ENCODE assay signal across 1 cellular context in the genomic region with DNA sequence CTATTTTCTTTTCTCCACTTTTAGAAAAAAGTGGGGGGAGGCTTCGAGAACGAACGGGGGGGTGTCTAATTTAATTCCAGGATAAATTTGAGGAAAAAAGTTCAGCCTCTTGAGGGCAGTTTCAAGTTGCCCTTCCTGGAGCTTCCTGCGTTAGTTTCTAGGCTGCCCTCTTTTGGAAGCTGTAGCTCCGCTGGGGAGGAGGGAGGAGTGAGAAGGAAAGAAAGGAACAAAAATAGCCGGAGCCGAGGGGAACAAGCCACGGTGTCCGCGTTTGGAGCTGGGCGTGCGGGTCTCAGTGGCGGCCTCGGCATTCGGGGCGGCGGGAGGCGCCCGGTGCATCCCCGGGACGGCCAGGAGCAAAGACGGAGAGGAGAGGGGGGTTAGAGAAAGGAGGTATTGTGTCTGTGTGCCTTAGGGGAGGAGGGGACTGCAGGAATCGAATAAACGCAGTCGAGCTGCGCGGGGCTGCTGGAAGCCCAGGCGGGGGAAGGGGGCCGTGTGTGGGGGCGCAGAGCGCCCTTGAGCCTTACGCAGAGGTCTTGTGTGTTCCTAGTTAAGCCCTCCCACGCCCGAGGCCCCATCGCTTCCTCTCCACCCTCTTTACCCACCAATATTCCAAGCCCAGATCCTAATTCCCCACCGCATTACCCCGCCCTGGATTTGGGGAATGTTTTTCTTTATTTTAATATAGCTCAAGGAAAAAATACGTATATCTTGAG.
TF ChIP-seq lines count a peak whose summit lies in the region.

No MANE protein-coding gene starts in this region.

TF ChIP-seq in K562, 482 proteins besides CTCF, POLR2A, EP300 and RAD21 (continued from another document and continues in another):
- no peak for TF ChIP-seq ZFP30 (CRISPR knock-in tag; IDR thresholded peaks at IDR 0.05; ENCODE audit: borderline replicate concordance)
- TF ChIP-seq, protein P1, sequence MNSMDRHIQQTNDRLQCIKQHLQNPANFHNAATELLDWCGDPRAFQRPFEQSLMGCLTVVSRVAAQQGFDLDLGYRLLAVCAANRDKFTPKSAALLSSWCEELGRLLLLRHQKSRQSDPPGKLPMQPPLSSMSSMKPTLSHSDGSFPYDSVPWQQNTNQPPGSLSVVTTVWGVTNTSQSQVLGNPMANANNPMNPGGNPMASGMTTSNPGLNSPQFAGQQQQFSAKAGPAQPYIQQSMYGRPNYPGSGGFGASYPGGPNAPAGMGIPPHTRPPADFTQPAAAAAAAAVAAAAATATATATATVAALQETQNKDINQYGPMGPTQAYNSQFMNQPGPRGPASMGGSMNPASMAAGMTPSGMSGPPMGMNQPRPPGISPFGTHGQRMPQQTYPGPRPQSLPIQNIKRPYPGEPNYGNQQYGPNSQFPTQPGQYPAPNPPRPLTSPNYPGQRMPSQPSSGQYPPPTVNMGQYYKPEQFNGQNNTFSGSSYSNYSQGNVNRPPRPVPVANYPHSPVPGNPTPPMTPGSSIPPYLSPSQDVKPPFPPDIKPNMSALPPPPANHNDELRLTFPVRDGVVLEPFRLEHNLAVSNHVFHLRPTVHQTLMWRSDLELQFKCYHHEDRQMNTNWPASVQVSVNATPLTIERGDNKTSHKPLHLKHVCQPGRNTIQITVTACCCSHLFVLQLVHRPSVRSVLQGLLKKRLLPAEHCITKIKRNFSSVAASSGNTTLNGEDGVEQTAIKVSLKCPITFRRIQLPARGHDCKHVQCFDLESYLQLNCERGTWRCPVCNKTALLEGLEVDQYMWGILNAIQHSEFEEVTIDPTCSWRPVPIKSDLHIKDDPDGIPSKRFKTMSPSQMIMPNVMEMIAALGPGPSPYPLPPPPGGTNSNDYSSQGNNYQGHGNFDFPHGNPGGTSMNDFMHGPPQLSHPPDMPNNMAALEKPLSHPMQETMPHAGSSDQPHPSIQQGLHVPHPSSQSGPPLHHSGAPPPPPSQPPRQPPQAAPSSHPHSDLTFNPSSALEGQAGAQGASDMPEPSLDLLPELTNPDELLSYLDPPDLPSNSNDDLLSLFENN (IDR thresholded peaks at IDR 0.05; ENCODE audit: low read depth in 2 of 2, low read length in 2 of 2) = peak in 1 of 2 experiments; percentile 13; a peak in 1 of 4 replicates
- TF ChIP-seq PCBP1 (IDR thresholded peaks at IDR 0.05; ENCODE audit: low read depth, low read length, poor library complexity, severe bottlenecking) = no peak
- TF ChIP-seq, protein P2, sequence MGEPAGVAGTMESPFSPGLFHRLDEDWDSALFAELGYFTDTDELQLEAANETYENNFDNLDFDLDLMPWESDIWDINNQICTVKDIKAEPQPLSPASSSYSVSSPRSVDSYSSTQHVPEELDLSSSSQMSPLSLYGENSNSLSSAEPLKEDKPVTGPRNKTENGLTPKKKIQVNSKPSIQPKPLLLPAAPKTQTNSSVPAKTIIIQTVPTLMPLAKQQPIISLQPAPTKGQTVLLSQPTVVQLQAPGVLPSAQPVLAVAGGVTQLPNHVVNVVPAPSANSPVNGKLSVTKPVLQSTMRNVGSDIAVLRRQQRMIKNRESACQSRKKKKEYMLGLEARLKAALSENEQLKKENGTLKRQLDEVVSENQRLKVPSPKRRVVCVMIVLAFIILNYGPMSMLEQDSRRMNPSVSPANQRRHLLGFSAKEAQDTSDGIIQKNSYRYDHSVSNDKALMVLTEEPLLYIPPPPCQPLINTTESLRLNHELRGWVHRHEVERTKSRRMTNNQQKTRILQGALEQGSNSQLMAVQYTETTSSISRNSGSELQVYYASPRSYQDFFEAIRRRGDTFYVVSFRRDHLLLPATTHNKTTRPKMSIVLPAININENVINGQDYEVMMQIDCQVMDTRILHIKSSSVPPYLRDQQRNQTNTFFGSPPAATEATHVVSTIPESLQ (CRISPR knock-in tag; IDR thresholded peaks at IDR 0.05) = no peak
- no peak for TF ChIP-seq SP1 (CRISPR knock-in tag; IDR thresholded peaks at IDR 0.05)
- TF ChIP-seq, protein P3, sequence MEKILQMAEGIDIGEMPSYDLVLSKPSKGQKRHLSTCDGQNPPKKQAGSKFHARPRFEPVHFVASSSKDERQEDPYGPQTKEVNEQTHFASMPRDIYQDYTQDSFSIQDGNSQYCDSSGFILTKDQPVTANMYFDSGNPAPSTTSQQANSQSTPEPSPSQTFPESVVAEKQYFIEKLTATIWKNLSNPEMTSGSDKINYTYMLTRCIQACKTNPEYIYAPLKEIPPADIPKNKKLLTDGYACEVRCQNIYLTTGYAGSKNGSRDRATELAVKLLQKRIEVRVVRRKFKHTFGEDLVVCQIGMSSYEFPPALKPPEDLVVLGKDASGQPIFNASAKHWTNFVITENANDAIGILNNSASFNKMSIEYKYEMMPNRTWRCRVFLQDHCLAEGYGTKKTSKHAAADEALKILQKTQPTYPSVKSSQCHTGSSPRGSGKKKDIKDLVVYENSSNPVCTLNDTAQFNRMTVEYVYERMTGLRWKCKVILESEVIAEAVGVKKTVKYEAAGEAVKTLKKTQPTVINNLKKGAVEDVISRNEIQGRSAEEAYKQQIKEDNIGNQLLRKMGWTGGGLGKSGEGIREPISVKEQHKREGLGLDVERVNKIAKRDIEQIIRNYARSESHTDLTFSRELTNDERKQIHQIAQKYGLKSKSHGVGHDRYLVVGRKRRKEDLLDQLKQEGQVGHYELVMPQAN (IDR thresholded peaks at IDR 0.05; ENCODE audit: borderline replicate concordance) = peak; percentile 28; the same call in 1 of the 2 replicates
- TF ChIP-seq ZNF785 (CRISPR knock-in tag; IDR thresholded peaks at IDR 0.05) = no peak
- TF ChIP-seq CXXC5 (CRISPR knock-in tag; IDR thresholded peaks at IDR 0.05) = peak; percentile 65
- TF ChIP-seq ETV5 (CRISPR knock-in tag; IDR thresholded peaks at IDR 0.05; ENCODE audit: low read depth) = no peak
- TF ChIP-seq, protein P4, sequence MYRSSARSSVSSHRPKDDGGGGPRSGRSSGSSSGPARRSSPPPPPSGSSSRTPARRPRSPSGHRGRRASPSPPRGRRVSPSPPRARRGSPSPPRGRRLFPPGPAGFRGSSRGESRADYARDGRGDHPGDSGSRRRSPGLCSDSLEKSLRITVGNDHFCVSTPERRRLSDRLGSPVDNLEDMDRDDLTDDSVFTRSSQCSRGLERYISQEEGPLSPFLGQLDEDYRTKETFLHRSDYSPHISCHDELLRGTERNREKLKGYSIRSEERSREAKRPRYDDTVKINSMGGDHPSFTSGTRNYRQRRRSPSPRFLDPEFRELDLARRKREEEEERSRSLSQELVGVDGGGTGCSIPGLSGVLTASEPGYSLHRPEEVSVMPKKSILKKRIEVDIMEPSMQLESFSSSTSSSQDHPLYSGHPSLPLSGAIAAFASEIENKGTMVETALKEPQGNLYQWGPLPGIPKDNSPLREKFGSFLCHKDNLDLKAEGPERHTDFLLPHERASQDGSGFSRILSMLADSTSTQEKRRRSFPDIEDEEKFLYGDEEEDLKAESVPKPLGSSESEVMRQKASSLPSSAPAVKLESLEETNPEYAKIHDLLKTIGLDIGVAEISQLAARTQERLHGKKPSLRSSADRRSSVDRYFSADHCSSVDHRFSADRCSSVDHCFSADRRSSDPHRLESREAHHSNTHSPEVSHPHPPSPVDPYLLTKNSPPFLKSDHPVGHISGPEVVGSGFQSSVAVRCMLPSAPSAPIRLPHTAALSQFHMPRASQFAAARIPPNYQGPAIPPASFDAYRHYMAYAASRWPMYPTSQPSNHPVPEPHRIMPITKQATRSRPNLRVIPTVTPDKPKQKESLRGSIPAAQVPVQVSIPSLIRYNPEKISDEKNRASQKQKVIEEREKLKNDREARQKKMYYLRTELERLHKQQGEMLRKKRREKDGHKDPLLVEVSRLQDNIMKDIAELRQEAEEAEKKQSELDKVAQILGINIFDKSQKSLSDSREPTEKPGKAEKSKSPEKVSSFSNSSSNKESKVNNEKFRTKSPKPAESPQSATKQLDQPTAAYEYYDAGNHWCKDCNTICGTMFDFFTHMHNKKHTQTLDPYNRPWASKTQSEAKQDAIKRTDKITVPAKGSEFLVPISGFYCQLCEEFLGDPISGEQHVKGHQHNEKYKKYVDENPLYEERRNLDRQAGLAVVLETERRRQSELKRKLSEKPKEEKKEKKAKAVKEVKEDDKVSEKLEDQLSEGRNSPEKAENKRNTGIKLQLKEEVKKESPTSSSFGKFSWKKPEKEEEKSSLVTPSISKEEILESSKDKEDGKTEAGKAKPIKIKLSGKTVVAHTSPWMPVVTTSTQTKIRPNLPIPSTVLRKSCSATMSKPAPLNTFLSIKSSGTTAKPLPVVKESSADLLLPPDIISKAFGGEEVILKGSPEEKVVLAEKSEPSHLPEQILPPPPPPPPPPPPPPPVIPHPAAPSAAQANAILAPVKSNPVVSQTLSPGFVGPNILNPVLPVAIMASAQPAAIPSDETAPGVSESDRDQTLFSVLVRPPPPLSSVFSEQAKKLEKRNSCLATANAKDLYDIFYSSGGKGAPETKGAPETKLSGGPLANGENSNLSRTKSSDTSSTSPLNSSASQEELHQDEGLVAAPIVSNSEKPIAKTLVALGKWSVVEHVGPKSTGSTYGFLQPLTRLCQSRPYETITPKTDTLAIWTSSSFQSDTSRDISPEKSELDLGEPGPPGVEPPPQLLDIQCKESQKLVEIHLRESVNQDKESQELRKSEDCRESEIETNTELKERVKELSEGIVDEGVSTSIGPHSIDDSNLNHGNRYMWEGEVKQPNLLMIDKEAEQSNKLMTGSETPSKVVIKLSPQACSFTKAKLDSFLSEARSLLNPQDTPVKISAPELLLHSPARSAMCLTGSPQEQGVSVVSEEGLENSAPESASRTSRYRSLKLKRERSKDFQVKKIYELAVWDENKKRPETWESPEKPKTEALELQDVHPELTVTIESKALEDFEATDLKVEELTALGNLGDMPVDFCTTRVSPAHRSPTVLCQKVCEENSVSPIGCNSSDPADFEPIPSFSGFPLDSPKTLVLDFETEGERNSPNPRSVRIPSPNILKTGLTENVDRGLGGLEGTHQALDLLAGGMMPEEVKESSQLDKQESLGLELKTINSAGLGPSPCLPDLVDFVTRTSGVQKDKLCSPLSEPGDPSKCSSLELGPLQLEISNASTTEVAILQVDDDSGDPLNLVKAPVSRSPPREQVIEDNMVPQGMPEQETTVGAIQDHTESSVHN (IDR thresholded peaks at IDR 0.05; ENCODE audit: borderline replicate concordance in 1 of 2, low read depth in 1 of 2) = 0 out of 4 replicates have a peak, but pooled peaks of 1 of the 2 experiments have one; percentile 40
- no peak for TF ChIP-seq CSDE1 (IDR thresholded peaks at IDR 0.05)
- no peak for TF ChIP-seq ZNF717 (CRISPR knock-in tag; IDR thresholded peaks at IDR 0.05)
- TF ChIP-seq, protein P5, sequence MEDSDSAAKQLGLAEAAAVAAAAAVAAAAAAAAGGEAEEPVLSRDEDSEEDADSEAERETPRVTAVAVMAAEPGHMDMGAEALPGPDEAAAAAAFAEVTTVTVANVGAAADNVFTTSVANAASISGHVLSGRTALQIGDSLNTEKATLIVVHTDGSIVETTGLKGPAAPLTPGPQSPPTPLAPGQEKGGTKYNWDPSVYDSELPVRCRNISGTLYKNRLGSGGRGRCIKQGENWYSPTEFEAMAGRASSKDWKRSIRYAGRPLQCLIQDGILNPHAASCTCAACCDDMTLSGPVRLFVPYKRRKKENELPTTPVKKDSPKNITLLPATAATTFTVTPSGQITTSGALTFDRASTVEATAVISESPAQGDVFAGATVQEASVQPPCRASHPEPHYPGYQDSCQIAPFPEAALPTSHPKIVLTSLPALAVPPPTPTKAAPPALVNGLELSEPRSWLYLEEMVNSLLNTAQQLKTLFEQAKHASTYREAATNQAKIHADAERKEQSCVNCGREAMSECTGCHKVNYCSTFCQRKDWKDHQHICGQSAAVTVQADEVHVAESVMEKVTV (CRISPR knock-in tag; IDR thresholded peaks at IDR 0.05) = no peak
- TF ChIP-seq, protein P6, sequence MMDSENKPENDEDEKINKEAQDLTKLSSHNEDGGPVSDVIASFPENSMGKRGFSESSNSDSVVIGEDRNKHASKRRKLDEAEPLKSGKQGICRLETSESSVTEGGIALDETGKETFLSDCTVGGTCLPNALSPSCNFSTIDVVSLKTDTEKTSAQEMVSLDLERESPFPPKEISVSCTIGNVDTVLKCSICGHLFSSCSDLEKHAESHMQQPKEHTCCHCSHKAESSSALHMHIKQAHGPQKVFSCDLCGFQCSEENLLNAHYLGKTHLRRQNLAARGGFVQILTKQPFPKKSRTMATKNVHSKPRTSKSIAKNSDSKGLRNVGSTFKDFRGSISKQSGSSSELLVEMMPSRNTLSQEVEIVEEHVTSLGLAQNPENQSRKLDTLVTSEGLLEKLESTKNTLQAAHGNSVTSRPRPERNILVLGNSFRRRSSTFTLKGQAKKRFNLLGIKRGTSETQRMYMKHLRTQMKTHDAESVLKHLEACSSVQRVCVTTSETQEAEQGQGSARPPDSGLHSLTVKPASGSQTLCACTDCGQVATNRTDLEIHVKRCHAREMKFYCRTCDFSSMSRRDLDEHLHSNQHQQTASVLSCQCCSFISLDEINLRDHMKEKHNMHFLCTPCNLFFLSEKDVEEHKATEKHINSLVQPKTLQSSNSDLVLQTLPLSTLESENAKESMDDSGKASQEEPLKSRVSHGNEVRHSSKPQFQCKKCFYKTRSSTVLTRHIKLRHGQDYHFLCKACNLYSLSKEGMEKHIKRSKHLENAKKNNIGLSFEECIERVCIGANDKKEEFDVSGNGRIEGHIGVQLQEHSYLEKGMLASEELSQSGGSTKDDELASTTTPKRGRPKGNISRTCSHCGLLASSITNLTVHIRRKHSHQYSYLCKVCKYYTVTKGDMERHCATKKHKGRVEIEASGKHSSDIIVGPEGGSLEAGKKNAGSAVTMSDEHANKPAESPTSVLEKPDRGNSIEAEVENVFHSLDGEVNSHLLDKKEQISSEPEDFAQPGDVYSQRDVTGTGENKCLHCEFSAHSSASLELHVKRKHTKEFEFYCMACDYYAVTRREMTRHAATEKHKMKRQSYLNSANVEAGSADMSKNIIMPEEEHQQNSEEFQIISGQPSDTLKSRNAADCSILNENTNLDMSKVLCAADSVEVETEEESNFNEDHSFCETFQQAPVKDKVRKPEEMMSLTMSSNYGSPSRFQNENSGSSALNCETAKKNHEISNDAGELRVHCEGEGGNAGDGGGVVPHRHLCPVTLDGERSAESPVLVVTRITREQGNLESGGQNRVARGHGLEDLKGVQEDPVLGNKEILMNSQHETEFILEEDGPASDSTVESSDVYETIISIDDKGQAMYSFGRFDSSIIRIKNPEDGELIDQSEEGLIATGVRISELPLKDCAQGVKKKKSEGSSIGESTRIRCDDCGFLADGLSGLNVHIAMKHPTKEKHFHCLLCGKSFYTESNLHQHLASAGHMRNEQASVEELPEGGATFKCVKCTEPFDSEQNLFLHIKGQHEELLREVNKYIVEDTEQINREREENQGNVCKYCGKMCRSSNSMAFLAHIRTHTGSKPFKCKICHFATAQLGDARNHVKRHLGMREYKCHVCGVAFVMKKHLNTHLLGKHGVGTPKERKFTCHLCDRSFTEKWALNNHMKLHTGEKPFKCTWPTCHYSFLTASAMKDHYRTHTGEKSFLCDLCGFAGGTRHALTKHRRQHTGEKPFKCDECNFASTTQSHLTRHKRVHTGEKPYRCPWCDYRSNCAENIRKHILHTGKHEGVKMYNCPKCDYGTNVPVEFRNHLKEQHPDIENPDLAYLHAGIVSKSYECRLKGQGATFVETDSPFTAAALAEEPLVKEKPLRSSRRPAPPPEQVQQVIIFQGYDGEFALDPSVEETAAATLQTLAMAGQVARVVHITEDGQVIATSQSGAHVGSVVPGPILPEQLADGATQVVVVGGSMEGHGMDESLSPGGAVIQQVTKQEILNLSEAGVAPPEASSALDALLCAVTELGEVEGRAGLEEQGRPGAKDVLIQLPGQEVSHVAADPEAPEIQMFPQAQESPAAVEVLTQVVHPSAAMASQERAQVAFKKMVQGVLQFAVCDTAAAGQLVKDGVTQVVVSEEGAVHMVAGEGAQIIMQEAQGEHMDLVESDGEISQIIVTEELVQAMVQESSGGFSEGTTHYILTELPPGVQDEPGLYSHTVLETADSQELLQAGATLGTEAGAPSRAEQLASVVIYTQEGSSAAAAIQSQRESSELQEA (IDR thresholded peaks at IDR 0.05; ENCODE audit: low read depth) = no peak
- no peak for TF ChIP-seq COPS2 (conservative IDR thresholded peaks at IDR 0.05)
- TF ChIP-seq ZNF347 (CRISPR knock-in tag; IDR thresholded peaks at IDR 0.05; ENCODE audit: low read depth) = no peak
- peak; percentile 47; the same call in 1 of the 2 replicates for TF ChIP-seq FOXJ2 (tag; IDR thresholded peaks at IDR 0.05)
- TF ChIP-seq HLTF (IDR thresholded peaks at IDR 0.05) = peak; percentile 70; the same call in 1 of the 2 replicates
- TF ChIP-seq, protein P7, sequence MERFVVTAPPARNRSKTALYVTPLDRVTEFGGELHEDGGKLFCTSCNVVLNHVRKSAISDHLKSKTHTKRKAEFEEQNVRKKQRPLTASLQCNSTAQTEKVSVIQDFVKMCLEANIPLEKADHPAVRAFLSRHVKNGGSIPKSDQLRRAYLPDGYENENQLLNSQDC (CRISPR knock-in tag; IDR thresholded peaks at IDR 0.05) = no peak
- no peak for TF ChIP-seq FOS (IDR thresholded peaks at IDR 0.05; ENCODE audit: extremely low read depth, insufficient read length)
